In the genomic region with DNA sequence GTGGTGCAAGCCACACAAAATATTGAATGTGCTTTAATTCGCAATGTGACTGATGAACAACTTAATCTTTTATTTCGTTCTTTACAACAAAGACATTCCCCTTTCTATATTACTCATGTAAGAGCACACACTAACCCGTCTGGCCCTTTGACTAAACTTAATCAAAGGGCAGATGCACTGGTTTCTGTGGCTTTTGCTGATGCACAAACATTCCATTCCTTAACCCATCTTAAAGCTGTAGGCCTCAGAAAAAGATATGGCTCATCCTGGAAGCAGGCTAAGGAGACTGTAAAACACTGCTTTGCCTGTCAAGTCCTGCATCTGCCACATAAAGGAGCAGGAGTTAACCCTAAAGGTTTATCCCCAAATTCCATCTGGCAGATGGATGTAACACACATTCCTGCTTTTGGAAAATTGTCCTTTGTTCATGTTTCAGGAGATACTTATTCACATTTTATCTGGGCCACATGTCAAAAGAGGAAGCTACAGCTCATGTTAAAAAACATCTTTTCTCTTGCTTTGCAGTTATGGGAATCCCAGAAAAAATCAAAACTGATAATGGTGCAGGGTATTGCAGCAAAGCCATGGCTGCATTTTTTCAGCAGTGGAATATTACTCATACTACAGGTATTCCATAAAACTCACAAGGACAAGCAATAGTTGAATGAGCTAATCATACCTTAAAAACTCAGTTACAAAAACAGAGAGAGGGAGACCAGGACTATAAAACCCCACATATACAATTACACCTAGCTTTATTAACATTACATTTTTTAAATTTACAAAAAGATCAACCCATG, we compare ENCODE assay signal across 14 cellular contexts.
DNase-seq lines count a peak whose midpoint lies in the region; ATAC-seq and TF ChIP-seq lines count a peak whose summit lies in the region.
"Had no signal": no experiment of that assay in that cellular context is flagged by ENCODE, and none has a peak within 500 bp of the region (broad histone marks: within the 10 kb centered on the region; RNA-seq: fewer than 3 reads in every experiment).

No MANE protein-coding gene starts in this region.

- H3K4me3 ChIP-seq in AG10803 (ENCODE audit: low read length), result no peak overlapping the region
- H3K4me3 ChIP-seq: adrenal gland had no signal

- no peak for ATAC-seq in HG03469 (IDR thresholded peaks at IDR 0.05; ENCODE audit: unreplicated experiment)
- no peak for ATAC-seq in GM19452 (IDR thresholded peaks at IDR 0.05; ENCODE audit: unreplicated experiment)
- ATAC-seq: T-helper 17 cell, WTC11 had no signal

- in situ Hi-C loops in KBM-7 (cut with MboI; ENCODE audit: low pct_unique_long_range_greater_than_20kb, low sequenced_read_pairs), result no loop called here

- TF ChIP-seq CTCF in AG10803 (conservative IDR thresholded peaks at IDR 0.05; ENCODE audit: low read length), result no peak

- DNase-seq in AG10803 (ENCODE audit: low read depth), result peak; percentile 5
- peak; percentile 0 for DNase-seq in KBM-7
- peak; percentile 56 for DNase-seq in amniotic epithelial cell (ENCODE audit: low read depth)
- peak; percentile 62 for DNase-seq in kidney glomerular epithelial cell (lab: John Stamatoyannopoulos, UW)
- DNase-seq in NCI-H2029 (lab: John Stamatoyannopoulos, UW), result no peak
- no peak for DNase-seq in RKO (ENCODE audit: low spot score)
- DNase-seq: adrenal gland; effector memory CD4-positive, alpha-beta T cell; NCI-H774; RPMI8226; T-helper 17 cell had no signal

Comparison
In these comparisons a context has a peak if more than half of its experiments do, and no peak if none do; other contexts are left out.
1. DNase-seq: peak in AG10803 (single experiment), KBM-7 (single experiment), amniotic epithelial cell (single experiment) and kidney glomerular epithelial cell (single experiment); none in NCI-H2029 (single experiment) and RKO (single experiment).